In genomic region chr15:49673861-49674260, GRCh38 we compare ENCODE assay signal across 33 cellular contexts.
"Had no signal": no experiment of that assay in that cellular context is flagged by ENCODE, and none has a peak within 500 bp of the region (broad histone marks: within the 10 kb centered on the region; RNA-seq: fewer than 3 reads in every experiment).

No MANE protein-coding gene starts in this region.

- H3K36me3 ChIP-seq: breast epithelium, esophagus muscularis mucosa, neutrophil, ovary, sigmoid colon, stomach, tibial artery, upper lobe of right lung had no signal

- H3K9me3 Mint-ChIP-seq: activated B cell treated with CpG ODN at 0.5 μM for 24 hours; activated CD8-positive, alpha-beta T cell treated with anti-CD3 and anti-CD28 coated beads for 36 hours; activated T-cell treated with anti-CD3 and anti-CD28 coated beads, Interleukin-2, amount 50 U/mL, for 4 hours; activated T-helper 17 cell treated with anti-CD3 and anti-CD28 coated beads, Interleukin-2, amount 50 U/mL, for 72 hours; central memory CD8-positive, alpha-beta T cell; dendritic cell treated with granulocyte-macrophage colony-stimulating factor and Interleukin-4, amounts not matched to agents 40 ng/mL and 50 ng/mL, for 4 days; endodermal cell; naive B cell; nephron progenitor cell; stimulated activated memory B cell treated with anti-CD40 and anti-IgM and Interleukin-4, amounts not matched to agents 10 μg/mL and 1 μg/mL and 100 μg/mL, for 72 hours had no signal

- H3K4me1 Mint-ChIP-seq: activated B cell treated with CpG ODN at 0.5 μM for 24 hours; activated T-helper 17 cell treated with anti-CD3 and anti-CD28 coated beads, Interleukin-2, amount 50 U/mL, for 72 hours; central memory CD8-positive, alpha-beta T cell; naive B cell; stimulated activated memory B cell treated with anti-CD40 and anti-IgM and Interleukin-4, amounts not matched to agents 10 μg/mL and 1 μg/mL and 100 μg/mL, for 72 hours had no signal

- H3K27me3 Mint-ChIP-seq: dendritic cell treated with granulocyte-macrophage colony-stimulating factor and Interleukin-4, amounts not matched to agents 40 ng/mL and 50 ng/mL, for 4 days; progenitor cell of endocrine pancreas had no signal

- H3K4me3 ChIP-seq: breast epithelium, esophagus muscularis mucosa, ovary, sigmoid colon, stomach, tibial artery, upper lobe of right lung had no signal

- H3K9me3 ChIP-seq: breast epithelium, esophagus muscularis mucosa, neutrophil, ovary, sigmoid colon, stomach, tibial artery, upper lobe of right lung had no signal

- ATAC-seq: activated CD8-positive, alpha-beta T cell treated with anti-CD3 and anti-CD28 coated beads for 36 hours; activated T-cell treated with anti-CD3 and anti-CD28 coated beads, Interleukin-2, amount 50 U/mL, for 4 hours; activated T-helper 17 cell treated with anti-CD3 and anti-CD28 coated beads, Interleukin-2, amount 50 U/mL, for 72 hours; left cardiac atrium; left ventricle myocardium superior; stimulated activated memory B cell treated with anti-CD40 and anti-IgM and Interleukin-4, amounts not matched to agents 10 μg/mL and 1 μg/mL and 100 μg/mL, for 72 hours; upper lobe of right lung had no signal

- H3K27me3 ChIP-seq: breast epithelium, esophagus muscularis mucosa, neutrophil, ovary, sigmoid colon, stomach, tibial artery, upper lobe of right lung had no signal

- FAIRE-seq: frontal cortex, small intestine had no signal

- H3K27ac ChIP-seq: esophagus muscularis mucosa, neutrophil, sigmoid colon, upper lobe of right lung had no signal

- H3K27ac Mint-ChIP-seq: activated B cell treated with CpG ODN at 0.5 μM for 24 hours; activated CD8-positive, alpha-beta T cell treated with anti-CD3 and anti-CD28 coated beads for 36 hours; activated T-helper 17 cell treated with anti-CD3 and anti-CD28 coated beads, Interleukin-2, amount 50 U/mL, for 72 hours; dendritic cell treated with granulocyte-macrophage colony-stimulating factor and Interleukin-4, amounts not matched to agents 40 ng/mL and 50 ng/mL, for 4 days; endodermal cell; mesothelial cell of epicardium; naive B cell; progenitor cell of endocrine pancreas; stimulated activated memory B cell treated with anti-CD40 and anti-IgM and Interleukin-4, amounts not matched to agents 10 μg/mL and 1 μg/mL and 100 μg/mL, for 72 hours had no signal

- DNase-seq: activated B cell treated with CpG ODN at 0.5 μM for 24 hours; activated CD4-positive, alpha-beta T cell treated with anti-CD3 and anti-CD28 coated beads, Interleukin-2, amount 50 U/mL, for 1 hour; activated CD8-positive, alpha-beta T cell treated with anti-CD3 and anti-CD28 coated beads for 36 hours; activated gamma-delta T cell treated with Interleukin-2 at 50 U/mL for 16 hours; activated naive CD4-positive, alpha-beta T cell treated with anti-CD3 and anti-CD28 coated beads, Interleukin-2, amount 50 U/mL, for 16 hours; activated T-cell treated with anti-CD3 and anti-CD28 coated beads, Interleukin-2, amount 50 U/mL, for 4 hours; amygdala; endodermal cell; islet precursor cell; left cardiac atrium; left ventricle myocardium superior; naive B cell; nephron progenitor cell; ovary; sigmoid colon; small intestine; stimulated activated CD4-positive, alpha-beta T cell treated with anti-CD3 and anti-CD28 coated beads, Interleukin-1b, Interleukin-23, amount 100 ng/mL, for 48 hours; stimulated activated CD4-positive, alpha-beta T cell treated with anti-CD3 and anti-CD28 coated beads, Interleukin-4, amount 100 ng/mL, for 4 hours; stimulated activated CD8-positive, alpha-beta memory T cell treated with anti-CD3 and anti-CD28 coated beads, Interleukin-4, amount 100 ng/mL, for 48 hours; stomach; T-helper 2 cell; tibial artery; upper lobe of right lung had no signal

- H3K36me3 Mint-ChIP-seq: mesothelial cell of epicardium; naive B cell; stimulated activated memory B cell treated with anti-CD40 and anti-IgM and Interleukin-4, amounts not matched to agents 10 μg/mL and 1 μg/mL and 100 μg/mL, for 72 hours had no signal

- H3K4me3 Mint-ChIP-seq: activated B cell treated with CpG ODN at 0.5 μM for 24 hours; activated CD8-positive, alpha-beta T cell treated with anti-CD3 and anti-CD28 coated beads for 36 hours; activated T-cell treated with anti-CD3 and anti-CD28 coated beads, Interleukin-2, amount 50 U/mL, for 4 hours; activated T-helper 17 cell treated with anti-CD3 and anti-CD28 coated beads, Interleukin-2, amount 50 U/mL, for 72 hours; central memory CD8-positive, alpha-beta T cell; dendritic cell treated with granulocyte-macrophage colony-stimulating factor and Interleukin-4, amounts not matched to agents 40 ng/mL and 50 ng/mL, for 4 days; endodermal cell; mesothelial cell of epicardium; naive B cell; stimulated activated memory B cell treated with anti-CD40 and anti-IgM and Interleukin-4, amounts not matched to agents 10 μg/mL and 1 μg/mL and 100 μg/mL, for 72 hours had no signal

- H3K4me1 ChIP-seq: breast epithelium, stomach, upper lobe of right lung had no signal
